Comparison of ENCODE assay signal across 8 cellular contexts in the genomic region with DNA sequence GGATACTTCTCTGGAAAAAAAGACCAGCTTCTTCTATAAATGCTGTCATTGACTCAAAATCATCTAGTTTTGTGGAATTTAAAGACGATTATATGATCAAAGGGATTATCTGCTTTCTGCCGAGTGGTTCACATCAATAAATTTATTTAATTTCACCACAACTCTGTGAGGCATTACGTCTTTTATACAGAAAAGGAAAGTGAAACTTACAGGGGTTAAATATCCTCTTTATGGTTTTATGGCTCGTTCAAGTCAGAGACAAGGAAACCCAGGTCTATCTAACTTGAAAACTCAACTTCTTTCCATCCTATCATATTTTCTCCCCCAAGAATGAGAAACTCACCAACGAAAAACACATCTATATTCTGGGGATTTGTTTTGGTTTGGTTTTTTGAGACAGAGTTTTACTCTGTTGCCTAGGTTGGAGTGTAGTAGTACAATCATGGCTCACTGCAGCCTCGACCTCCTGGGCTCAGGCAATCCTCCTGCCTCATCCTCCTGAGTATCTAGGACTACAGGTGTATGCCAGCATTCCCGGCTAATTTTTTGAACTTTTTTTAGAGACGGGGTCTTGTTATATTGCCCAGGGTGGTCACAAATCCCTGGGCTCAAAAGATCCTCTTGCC.
DNase-seq lines count a peak whose midpoint lies in the region; ATAC-seq, FAIRE-seq and TF ChIP-seq lines count a peak whose summit lies in the region.

No MANE protein-coding gene starts in this region.

- H3K9me2 ChIP-seq in SU-DHL-6 (replicated peaks; ENCODE audit: insufficient read depth, low read length), result no peaks in the 10 kb centered on the region

- peak overlapping the region; percentile 60 for H3K4me3 ChIP-seq in right cardiac atrium (ENCODE audit: low read length)
- H3K4me3 ChIP-seq in SU-DHL-6 (ENCODE audit: insufficient read depth, low read length, poor library complexity, severe bottlenecking), result no peak overlapping the region
- peak overlapping the region in 1 of 2 experiments; percentile 64 for H3K4me3 ChIP-seq in mesenchymal stem cell (ENCODE audit: insufficient read depth in 1 of 2, low read depth in 1 of 2, low read length in 2 of 2)

- H2BK12ac ChIP-seq in mesenchymal stem cell (ENCODE audit: low read length in 2 of 2), result no peak overlapping the region

- ATAC-seq in right cardiac atrium (no peak), Right ventricle myocardium inferior (no peak), HG03039 (IDR thresholded peaks at IDR 0.05; ENCODE audit: unreplicated experiment) (peak; percentile 81)

- H3K14ac ChIP-seq in mesenchymal stem cell (ENCODE audit: low read length in 2 of 2), result no peak overlapping the region

- H2BK5ac ChIP-seq in mesenchymal stem cell (ENCODE audit: low read depth, low read length, poor library complexity, severe bottlenecking), result no peak overlapping the region

- no peak overlapping the region for H4K8ac ChIP-seq in mesenchymal stem cell (ENCODE audit: low read length)

- H3K18ac ChIP-seq in mesenchymal stem cell (ENCODE audit: low read depth in 1 of 2, low read length in 2 of 2), result no peak overlapping the region

- H3K9ac ChIP-seq in SU-DHL-6 (ENCODE audit: low read length), result no peak overlapping the region
- peak overlapping the region; percentile 89 for H3K9ac ChIP-seq in mesenchymal stem cell (ENCODE audit: low read length)

- intact Hi-C loops in right cardiac atrium (cut with DNase I), result no loop called here
- intact Hi-C loops in Right ventricle myocardium inferior (cut with DNase I), result no loop called here

- H3K23ac ChIP-seq in mesenchymal stem cell (ENCODE audit: low read length in 2 of 2), result no peak overlapping the region

- H2AFZ ChIP-seq in SU-DHL-6 (ENCODE audit: low read depth, low read length, severe bottlenecking) (peak overlapping the region; percentile 54), mesenchymal stem cell (ENCODE audit: low read depth, low read length) (no peak overlapping the region)

- no peak overlapping the region for H4K91ac ChIP-seq in mesenchymal stem cell (ENCODE audit: low read length)

- H3K4me1 ChIP-seq in right cardiac atrium (ENCODE audit: control insufficient read depth, insufficient read depth, low read length) (no peaks in the 10 kb centered on the region), mesenchymal stem cell (ENCODE audit: control insufficient read depth, insufficient read depth, low read depth, low read length) (no peaks in the 10 kb centered on the region)

- no peaks in the 10 kb centered on the region for H3F3A ChIP-seq in SU-DHL-6 (ENCODE audit: insufficient read depth)

- H4K20me1 ChIP-seq in SU-DHL-6 (ENCODE audit: low read depth, low read length), result no peaks in the 10 kb centered on the region

- H3K27me3 ChIP-seq in right cardiac atrium (ENCODE audit: control insufficient read depth, insufficient read depth), result no peaks in the 10 kb centered on the region
- no peaks in the 10 kb centered on the region for H3K27me3 ChIP-seq in SU-DHL-6 (ENCODE audit: low read length)
- no peaks in the 10 kb centered on the region for H3K27me3 ChIP-seq in mesenchymal stem cell (ENCODE audit: control insufficient read depth in 1 of 2, insufficient read depth in 1 of 2, low read length in 2 of 2)

- no peak overlapping the region for H2AK5ac ChIP-seq in mesenchymal stem cell (ENCODE audit: low read length, severe bottlenecking)

- no peak overlapping the region for H2BK120ac ChIP-seq in mesenchymal stem cell (ENCODE audit: low read depth, low read length)

- H2BK15ac ChIP-seq in mesenchymal stem cell (ENCODE audit: low read depth, poor library complexity, severe bottlenecking), result no peak overlapping the region

- no peak overlapping the region for H3K27ac ChIP-seq in right cardiac atrium (ENCODE audit: low read length)
- no peak overlapping the region for H3K27ac ChIP-seq in SU-DHL-6 (ENCODE audit: low read depth, low read length)
- no peak overlapping the region for H3K27ac ChIP-seq in mesenchymal stem cell (ENCODE audit: low read length, poor library complexity, severe bottlenecking)

- DNase-seq in right cardiac atrium (no peak), Right ventricle myocardium inferior (ENCODE audit: missing footprints) (no peak), mesenchymal stem cell (peak; percentile 18), NCI-H1092 treated with DMSO at 0.1 percent for 48 hours (lab: John Stamatoyannopoulos, UW) (no peak), frontal cortex (ENCODE audit: low spot score in 2 of 2) (no peak), epidermal melanocyte (ENCODE audit: insufficient read length, low spot score) (no peak)

- FAIRE-seq in frontal cortex (lab: Jason Lieb, UNC), result no peak

- H3K4me2 ChIP-seq in SU-DHL-6 (ENCODE audit: low read depth, low read length, poor library complexity, severe bottlenecking), result peak overlapping the region; percentile 43
- H3K4me2 ChIP-seq in mesenchymal stem cell (ENCODE audit: low read length, poor library complexity, severe bottlenecking), result no peak overlapping the region

- no peaks in the 10 kb centered on the region for H3K9me3 ChIP-seq in right cardiac atrium (ENCODE audit: control insufficient read depth, low read length)
- H3K9me3 ChIP-seq in SU-DHL-6 (ENCODE audit: insufficient read depth, low read length), result no peaks in the 10 kb centered on the region
- no peaks in the 10 kb centered on the region for H3K9me3 ChIP-seq in mesenchymal stem cell (ENCODE audit: control insufficient read depth, low read length)

- no peaks in the 10 kb centered on the region for H3K79me2 ChIP-seq in SU-DHL-6 (ENCODE audit: insufficient read depth, low read length)

- H3K79me1 ChIP-seq in mesenchymal stem cell (replicated peaks; ENCODE audit: low read length, poor library complexity, severe bottlenecking), result no peaks in the 10 kb centered on the region

- 59% methylated on average over 8 of the region's 8 CpGs for WGBS in right cardiac atrium
- WGBS in mesenchymal stem cell, result 79% methylated on average over 4 of the region's 8 CpGs

- TF ChIP-seq CTCF in SU-DHL-6 (IDR thresholded peaks at IDR 0.05; ENCODE audit: insufficient read depth, low read length, poor library complexity, severe bottlenecking), result no peak

- H3K36me3 ChIP-seq in SU-DHL-6 (ENCODE audit: low read length) (no peaks in the 10 kb centered on the region), mesenchymal stem cell (ENCODE audit: control insufficient read depth in 1 of 2, insufficient read depth in 2 of 2, low read depth in 1 of 2, low read length in 2 of 2) (no peaks in the 10 kb centered on the region)

- no peak overlapping the region for H3K4ac ChIP-seq in mesenchymal stem cell (ENCODE audit: low read depth in 1 of 2, low read length in 2 of 2)
